8 cellular contexts compared by ENCODE assay signal in the genomic region with DNA sequence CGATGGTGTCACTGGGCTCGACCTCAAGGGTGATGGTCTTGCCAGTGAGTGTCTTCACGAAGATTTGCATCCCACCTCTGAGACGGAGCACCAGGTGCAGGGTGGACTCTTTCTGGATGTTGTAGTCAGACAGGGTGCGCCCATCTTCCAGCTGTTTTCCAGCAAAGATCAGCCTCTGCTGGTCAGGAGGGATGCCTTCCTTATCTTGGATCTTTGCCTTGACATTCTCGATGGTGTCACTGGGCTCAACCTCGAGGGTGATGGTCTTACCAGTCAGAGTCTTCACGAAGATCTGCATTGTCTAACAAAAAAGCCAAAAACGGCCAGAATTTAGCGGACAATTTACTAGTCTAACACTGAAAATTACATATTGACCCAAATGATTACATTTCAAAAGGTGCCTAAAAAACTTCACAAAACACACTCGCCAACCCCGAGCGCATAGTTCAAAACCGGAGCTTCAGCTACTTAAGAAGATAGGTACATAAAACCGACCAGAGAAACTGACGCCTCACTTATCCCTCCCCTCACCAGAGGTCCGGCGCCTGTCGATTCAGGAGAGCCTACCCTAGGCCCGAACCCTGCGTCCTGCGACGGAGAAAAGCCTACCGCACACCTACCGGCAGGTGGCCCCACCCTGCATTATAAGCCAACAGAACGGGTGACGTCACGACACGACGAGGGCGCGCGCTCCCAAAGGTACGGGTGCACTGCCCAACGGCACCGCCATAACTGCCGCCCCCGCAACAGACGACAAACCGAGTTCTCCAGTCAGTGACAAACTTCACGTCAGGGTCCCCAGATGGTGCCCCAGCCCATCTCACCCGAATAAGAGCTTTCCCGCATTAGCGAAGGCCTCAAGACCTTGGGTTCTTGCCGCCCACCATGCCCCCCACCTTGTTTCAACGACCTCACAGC. TPM values are rescaled to one million over a fixed set of nuclear protein-coding genes. Genes with fewer than 3 reads are reported as not detected.
A peak's percentile ranks its signal among the peaks of the same experiment; 100 is the strongest.
DNase-seq lines count a peak whose midpoint lies in the region; ATAC-seq and TF ChIP-seq lines count a peak whose summit lies in the region.

No MANE protein-coding gene starts in this region.

- peak; percentile 66 for TF ChIP-seq CTCF in GM12864 (IDR thresholded peaks at IDR 0.05; ENCODE audit: low read depth, low read length, missing control alignments)

- peak overlapping the region in 1 of 2 experiments; percentile 98 for H3K23ac ChIP-seq in mesenchymal stem cell (ENCODE audit: low read length in 2 of 2)

- peak overlapping the region; percentile 100 for H2BK5ac ChIP-seq in mesenchymal stem cell (ENCODE audit: low read depth, low read length, poor library complexity, severe bottlenecking)

- ATAC-seq in HG03175 (IDR thresholded peaks at IDR 0.05; ENCODE audit: unreplicated experiment): peak; percentile 19

- peaks cover 17 to 36% of the 10 kb centered on the region in 2 experiments for H3K36me3 ChIP-seq in mesenchymal stem cell (ENCODE audit: control insufficient read depth in 1 of 2, insufficient read depth in 2 of 2, low read depth in 1 of 2, low read length in 2 of 2)

- H4K91ac ChIP-seq in mesenchymal stem cell (ENCODE audit: low read length): peak overlapping the region; percentile 85

- H3K9ac ChIP-seq in mesenchymal stem cell (ENCODE audit: low read length): peak overlapping the region; percentile 100

- H3K14ac ChIP-seq in mesenchymal stem cell (ENCODE audit: low read length in 2 of 2): peak overlapping the region in 1 of 2 experiments; percentile 99

- no peaks in the 10 kb centered on the region for H3K9me3 ChIP-seq in mesenchymal stem cell (ENCODE audit: control insufficient read depth, low read length)

- H3K79me1 ChIP-seq in mesenchymal stem cell (replicated peaks; ENCODE audit: low read length, poor library complexity, severe bottlenecking): no peaks in the 10 kb centered on the region

- peaks cover 10% of the 10 kb centered on the region for H3K4me1 ChIP-seq in mesenchymal stem cell (ENCODE audit: control insufficient read depth, insufficient read depth, low read depth, low read length)

- H3K4ac ChIP-seq in mesenchymal stem cell (ENCODE audit: low read depth in 1 of 2, low read length in 2 of 2): peak overlapping the region; percentile 55 to 79

- peak overlapping the region; percentile 33 for H2AK5ac ChIP-seq in mesenchymal stem cell (ENCODE audit: low read length, severe bottlenecking)

- H2BK120ac ChIP-seq in mesenchymal stem cell (ENCODE audit: low read depth, low read length): peak overlapping the region; percentile 81

- H3K27me3 ChIP-seq in mesenchymal stem cell (ENCODE audit: control insufficient read depth in 1 of 2, insufficient read depth in 1 of 2, low read length in 2 of 2): no peaks in the 10 kb centered on the region

- H2AFZ ChIP-seq in mesenchymal stem cell (ENCODE audit: low read depth, low read length): no peak overlapping the region

- H2BK15ac ChIP-seq in mesenchymal stem cell (ENCODE audit: low read depth, poor library complexity, severe bottlenecking): no peak overlapping the region

- peak overlapping the region; percentile 100 for H3K27ac ChIP-seq in mesenchymal stem cell (ENCODE audit: low read length, poor library complexity, severe bottlenecking)

- DNase-seq in GM12864 (ENCODE audit: low read depth) (peak; percentile 70), dermis microvascular lymphatic vessel endothelial cell (ENCODE audit: low read depth in 2 of 2) (peak; percentile 67 to 91), mesenchymal stem cell (no peak), DMS153 treated with DMSO at 0.1 percent for 48 hours (lab: John Stamatoyannopoulos, UW; ENCODE audit: unreplicated experiment) (no peak), SKM-1 (lab: John Stamatoyannopoulos, UW; ENCODE audit: unreplicated experiment) (no peak)
- DNase-seq in activated CD4-positive, alpha-beta T cell treated with anti-CD3 and anti-CD28 coated beads for 4 hours: peak; percentile 97
- peak; percentile 83 to 91 for DNase-seq in stimulated activated CD8-positive, alpha-beta memory T cell treated with anti-CD3 and anti-CD28 coated beads, Interleukin-15, amount 100 ng/mL, for 4 hours (ENCODE audit: low read depth in 2 of 2)

- peak overlapping the region; percentile 89 for H4K8ac ChIP-seq in mesenchymal stem cell (ENCODE audit: low read length)

- H3K4me3 ChIP-seq in GM12864 (ENCODE audit: low read depth, low read length) (peak overlapping the region; percentile 99), mesenchymal stem cell (ENCODE audit: insufficient read depth in 1 of 2, low read depth in 1 of 2, low read length in 2 of 2) (peak overlapping the region; percentile 79 to 98)

- H3K4me2 ChIP-seq in mesenchymal stem cell (ENCODE audit: low read length, poor library complexity, severe bottlenecking): peak overlapping the region; percentile 8

- WGBS in mesenchymal stem cell: 9% methylated on average over 46 of the region's 46 CpGs

- peak overlapping the region in 1 of 2 experiments; percentile 63 for H2BK12ac ChIP-seq in mesenchymal stem cell (ENCODE audit: low read length in 2 of 2)

- peak overlapping the region; percentile 88 to 93 for H3K18ac ChIP-seq in mesenchymal stem cell (ENCODE audit: low read depth in 1 of 2, low read length in 2 of 2)

RNA-seq across cellular contexts. Expression of gene UBC, which starts 0.7 kb away (rescaled TPM):
- total RNA-seq in dermis microvascular lymphatic vessel endothelial cell: 1,072 and 1,958 TPM in 2 replicates
- 1,267 TPM for polyA plus RNA-seq in mesenchymal stem cell (2013, experiment 1 of 2)
- polyA plus RNA-seq in mesenchymal stem cell (2013, experiment 2 of 2): 1,268 TPM

RNA-seq across cellular contexts. Expression of gene SCARB1, which starts 50.1 kb away (rescaled TPM):
- 11.9 and 17.6 TPM in 2 replicates for total RNA-seq in dermis microvascular lymphatic vessel endothelial cell
- 69.1 TPM for polyA plus RNA-seq in mesenchymal stem cell (2013, experiment 1 of 2)
- 62.0 TPM for polyA plus RNA-seq in mesenchymal stem cell (2013, experiment 2 of 2)

Comparison
In these comparisons a context has a peak if more than half of its experiments do, and no peak if none do; other contexts are left out.
1. DNase-seq: peak in GM12864 (single experiment), activated CD4-positive, alpha-beta T cell treated with anti-CD3 and anti-CD28 coated beads for 4 hours (2 of 2), dermis microvascular lymphatic vessel endothelial cell (2 of 2) and stimulated activated CD8-positive, alpha-beta memory T cell treated with anti-CD3 and anti-CD28 coated beads, Interleukin-15, amount 100 ng/mL, for 4 hours (2 of 2); none in mesenchymal stem cell (single experiment), DMS153 treated with DMSO at 0.1 percent for 48 hours (single experiment) and SKM-1 (single experiment).